In the genomic region with DNA sequence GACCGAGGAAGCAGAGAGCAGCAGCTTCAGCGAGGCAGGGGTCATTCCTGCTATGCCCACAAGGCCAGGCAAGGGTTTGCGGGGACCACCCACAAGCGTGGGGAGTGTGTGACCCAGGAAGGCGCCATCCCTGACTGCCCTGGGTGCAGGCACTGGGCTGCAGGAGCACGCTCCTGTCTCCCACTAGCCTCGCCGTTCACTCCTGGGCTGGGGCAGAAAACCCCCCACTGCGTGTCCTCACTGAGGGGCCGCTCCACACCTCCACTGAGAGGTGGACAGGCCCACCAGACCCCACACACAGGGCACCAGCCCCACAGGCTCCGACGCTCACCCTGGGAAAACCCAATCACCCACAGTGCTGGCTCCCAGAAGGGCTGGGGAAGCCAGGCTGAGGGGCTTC, we compare ENCODE assay signal across 16 cellular contexts. TPM values are rescaled to one million over a fixed set of nuclear protein-coding genes. Genes with fewer than 3 reads are reported as not detected.
DNase-seq lines count a peak whose midpoint lies in the region; ATAC-seq and TF ChIP-seq lines count a peak whose summit lies in the region.
"Had no signal": no experiment of that assay in that cellular context is flagged by ENCODE, and none has a peak within 500 bp of the region (broad histone marks: within the 10 kb centered on the region; RNA-seq: fewer than 3 reads in every experiment).

No MANE protein-coding gene starts in this region.

- no peak overlapping the region for H3K4ac ChIP-seq in neuronal stem cell (ENCODE audit: low read length)

- no peak overlapping the region for H3K18ac ChIP-seq in neuronal stem cell (ENCODE audit: low read length)

- H3K4me2 ChIP-seq in BLaER1 treated with 17β-estradiol and CSF1 and Interleukin-3, amounts not matched to agents 10 nM and 100 nM: peak overlapping the region in 6 of 11 experiments; percentile 20 to 98 (median 87); a peak in 8 of 22 replicates
- H3K4me2 ChIP-seq in neuronal stem cell (ENCODE audit: insufficient read depth, low read length, poor library complexity, severe bottlenecking): no peak overlapping the region

- peak overlapping the region; percentile 43 for H3K23ac ChIP-seq in neuronal stem cell (ENCODE audit: low read depth, low read length, poor library complexity)

- peaks cover 30 to 95% (median 88%) of the 10 kb centered on the region in 10 experiments for H3K4me1 ChIP-seq in BLaER1 treated with 17β-estradiol and CSF1 and Interleukin-3, amounts not matched to agents 10 nM and 100 nM
- no peaks in the 10 kb centered on the region for H3K4me1 ChIP-seq in RWPE2 (ENCODE audit: insufficient read depth, poor library complexity, severe bottlenecking)
- H3K4me1 ChIP-seq in neuronal stem cell (ENCODE audit: control insufficient read depth in 2 of 2, insufficient read depth in 1 of 2, low read depth in 1 of 2, low read length in 2 of 2): peaks cover 6 to 14% of the 10 kb centered on the region in 2 donors

- no peaks in the 10 kb centered on the region for H3K27me3 ChIP-seq in BLaER1 treated with 17β-estradiol and CSF1 and Interleukin-3, amounts not matched to agents 10 nM and 100 nM
- H3K27me3 ChIP-seq in RWPE2 (ENCODE audit: insufficient read depth, poor library complexity, severe bottlenecking): no peaks in the 10 kb centered on the region
- H3K27me3 ChIP-seq in neuronal stem cell (ENCODE audit: control insufficient read depth in 3 of 3, insufficient read depth in 3 of 3, low read depth in 1 of 3, low read length in 3 of 3): no peaks in the 10 kb centered on the region

- H4K8ac ChIP-seq in neuronal stem cell (ENCODE audit: low read depth, low read length): peak overlapping the region; percentile 23

- H4K91ac ChIP-seq in neuronal stem cell (ENCODE audit: low read depth, low read length, poor library complexity): no peak overlapping the region

- no peak overlapping the region for H2BK5ac ChIP-seq in neuronal stem cell (ENCODE audit: low read length)

- H3K9ac ChIP-seq in BLaER1 treated with 17β-estradiol and CSF1 and Interleukin-3, amounts not matched to agents 10 nM and 100 nM: peak overlapping the region in 3 of 11 experiments; percentile 10 to 47 (median 28); a peak in 2 of 22 replicates
- H3K9ac ChIP-seq in neuronal stem cell (ENCODE audit: low read depth, low read length, poor library complexity): no peak overlapping the region
- H3K9ac ChIP-seq: GM23248 had no signal

- no peak overlapping the region for H3K4me3 ChIP-seq in BLaER1 treated with 17β-estradiol and CSF1 and Interleukin-3, amounts not matched to agents 10 nM and 100 nM
- H3K4me3 ChIP-seq in RWPE2 (ENCODE audit: severe bottlenecking) (no peak overlapping the region), neuronal stem cell (ENCODE audit: low read length in 2 of 2) (no peak overlapping the region)
- H3K4me3 ChIP-seq: GM12878, GM23248 had no signal

- H2AFZ ChIP-seq in neuronal stem cell (ENCODE audit: low read length): no peak overlapping the region
- H2AFZ ChIP-seq: GM23248 had no signal

- H3K14ac ChIP-seq in neuronal stem cell (ENCODE audit: low read length): no peak overlapping the region

- H4K20me1 ChIP-seq in BLaER1 treated with 17β-estradiol and CSF1 and Interleukin-3, amounts not matched to agents 10 nM and 100 nM: peaks cover 0 to 75% (median 12%) of the 10 kb centered on the region in 11 experiments; a peak in 12 of 22 replicates

- H2BK120ac ChIP-seq in neuronal stem cell (ENCODE audit: low read depth, low read length): no peak overlapping the region

- peak; percentile 65 for DNase-seq in RWPE2 (ENCODE audit: low spot score)
- DNase-seq in neuronal stem cell (ENCODE audit: low spot score): no peak
- DNase-seq in SW 1271 (lab: John Stamatoyannopoulos, UW): no peak
- no peak for DNase-seq in NCI-H2107 treated with DMSO at 0.1 percent for 48 hours (lab: John Stamatoyannopoulos, UW; ENCODE audit: unreplicated experiment)
- DNase-seq in central memory CD4-positive, alpha-beta T cell: no peak
- DNase-seq: CD4-positive, alpha-beta T cell; CD8-positive, alpha-beta memory T cell; DMS 273 treated with DMSO at 0.1 percent for 48 hours; DMS79; EL; GDM1; GM23248; H9 had no signal

- no peak overlapping the region for H2AK5ac ChIP-seq in neuronal stem cell (ENCODE audit: low read depth, low read length)

- peaks cover 50 to 75% (median 67%) of the 10 kb centered on the region in 11 experiments for H3K36me3 ChIP-seq in BLaER1 treated with 17β-estradiol and CSF1 and Interleukin-3, amounts not matched to agents 10 nM and 100 nM
- peaks cover 14% of the 10 kb centered on the region for H3K36me3 ChIP-seq in RWPE2 (ENCODE audit: low read depth)
- peaks cover 14 to 79% of the 10 kb centered on the region in 2 donors for H3K36me3 ChIP-seq in neuronal stem cell (replicated peaks in 1 of 2; ENCODE audit: control insufficient read depth in 2 of 2, insufficient read depth in 2 of 2, low read length in 2 of 2)

- H2BK15ac ChIP-seq in neuronal stem cell (ENCODE audit: low read length): no peak overlapping the region

- WGBS in neuronal stem cell (ENCODE audit: extremely low coverage in 2 of 2, insufficient read length in 2 of 2, insufficient replicate concordance in 1 of 2), 2 donors: no CpG with 5 or more reads among the region's 12 CpGs

- H3K27ac ChIP-seq in BLaER1 treated with 17β-estradiol and CSF1 and Interleukin-3, amounts not matched to agents 10 nM and 100 nM: peak overlapping the region in 1 of 11 experiments; percentile 48; a peak in 3 of 22 replicates
- H3K27ac ChIP-seq in RWPE2 (ENCODE audit: poor library complexity, severe bottlenecking): no peak overlapping the region
- H3K27ac ChIP-seq in neuronal stem cell (replicated peaks; ENCODE audit: low read length): no peak overlapping the region
- H3K27ac ChIP-seq: GM23248 had no signal

- H2BK12ac ChIP-seq in neuronal stem cell (ENCODE audit: low read length): no peak overlapping the region

- no peaks in the 10 kb centered on the region for H3K9me3 ChIP-seq in BLaER1 treated with 17β-estradiol and CSF1 and Interleukin-3, amounts not matched to agents 10 nM and 100 nM (replicated peaks in 1 of 11)
- H3K9me3 ChIP-seq in RWPE2 (ENCODE audit: severe bottlenecking): no peaks in the 10 kb centered on the region
- no peaks in the 10 kb centered on the region for H3K9me3 ChIP-seq in neuronal stem cell (replicated peaks in 1 of 2; ENCODE audit: control insufficient read depth in 2 of 2, insufficient read depth in 1 of 2, low read depth in 1 of 2, low read length in 2 of 2)

- H3K79me1 ChIP-seq in neuronal stem cell (ENCODE audit: low read depth, low read length): peaks cover 9% of the 10 kb centered on the region

- no peak for ATAC-seq in RWPE2 (ENCODE audit: low read depth)
- ATAC-seq: GM12878, HCT116 had no signal

- no peak for TF ChIP-seq CTCF in RWPE2 (IDR thresholded peaks at IDR 0.05; ENCODE audit: poor library complexity, severe bottlenecking)

RNA-seq across cellular contexts. Expression of a gene that starts 56.1 kb away (rescaled TPM):
- 15.3 TPM for polyA plus RNA-seq in neuronal stem cell (2013, experiment 1 of 2)
- 15.0 TPM for polyA plus RNA-seq in neuronal stem cell (2013, experiment 2 of 2)
